In the genomic region with DNA sequence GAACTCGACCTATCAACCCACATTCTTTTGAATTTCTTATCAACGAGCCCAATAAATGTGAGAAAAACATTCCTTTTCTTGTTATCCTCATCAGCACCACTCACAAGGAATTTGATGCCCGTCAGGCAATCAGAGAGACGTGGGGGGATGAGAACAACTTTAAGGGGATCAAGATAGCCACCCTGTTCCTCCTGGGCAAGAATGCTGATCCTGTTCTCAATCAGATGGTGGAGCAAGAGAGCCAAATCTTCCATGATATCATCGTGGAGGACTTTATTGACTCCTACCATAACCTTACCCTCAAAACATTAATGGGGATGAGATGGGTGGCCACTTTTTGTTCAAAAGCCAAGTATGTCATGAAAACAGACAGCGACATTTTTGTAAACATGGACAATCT, we compare ENCODE assay signal across 30 cellular contexts.
A peak's percentile ranks its signal among the peaks of the same experiment; 100 is the strongest.
DNase-seq lines count a peak whose midpoint lies in the region; ATAC-seq, FAIRE-seq and TF ChIP-seq lines count a peak whose summit lies in the region.
"Had no signal": no experiment of that assay in that cellular context is flagged by ENCODE, and none has a peak within 500 bp of the region (broad histone marks: within the 10 kb centered on the region; RNA-seq: fewer than 3 reads in every experiment).

No MANE protein-coding gene starts in this region.

- WGBS in transverse colon (ENCODE audit: low coverage in 1 of 2), 2 donors = 79 to 83% methylated on average over 4 to 6 of the region's 6 CpGs
- WGBS in right cardiac atrium = 65% methylated on average over 6 of the region's 6 CpGs

- H3K27me3 Mint-ChIP-seq in chondrocyte (ENCODE audit: low read depth) = no peaks in the 10 kb centered on the region

- FAIRE-seq in urothelium cell line (lab: Jason Lieb, UNC) = no peak
- FAIRE-seq: G401.6 had no signal

- H3K4me3 Mint-ChIP-seq in chondrocyte (ENCODE audit: unreplicated experiment) = no peak overlapping the region
- H3K4me3 Mint-ChIP-seq: activated CD8-positive, alpha-beta T cell treated with anti-CD3 and anti-CD28 coated beads, Interleukin-2, amount 10 ng/mL, durations not matched to agents 7 days and 5 days; CD4-positive, alpha-beta memory T cell; effector memory CD8-positive, alpha-beta T cell; neural crest cell; T-helper 1 cell treated with Interleukin-12 subunit alpha and Interleukin-12 subunit beta and Interleukin-4 antibody, amounts not matched to agents 30 μg/mL and 1 μg/mL, for 36 hours had no signal

- no peak overlapping the region for H3K27ac Mint-ChIP-seq in chondrocyte (ENCODE audit: unreplicated experiment)
- H3K27ac Mint-ChIP-seq: activated CD8-positive, alpha-beta T cell treated with anti-CD3 and anti-CD28 coated beads, Interleukin-2, amount 10 ng/mL, durations not matched to agents 7 days and 5 days; activated naive CD4-positive, alpha-beta T cell treated with anti-CD3 and anti-CD28 coated beads, Interleukin-2, amount 50 U/mL, for 72 hours; CD4-positive, alpha-beta memory T cell; effector memory CD8-positive, alpha-beta T cell; T-helper 1 cell treated with Interleukin-12 subunit alpha and Interleukin-12 subunit beta and Interleukin-4 antibody, amounts not matched to agents 30 μg/mL and 1 μg/mL, for 36 hours had no signal

- in situ Hi-C loops in transverse colon (cut with MboI; ENCODE audit: low pct_ligation_motif_present in 1 of 4, low pct_unique_long_range_greater_than_20kb in 1 of 4, low sequenced_read_pairs in 3 of 4) = no loop called here

- H3K9me3 ChIP-seq in transverse colon (no peaks in the 10 kb centered on the region), right cardiac atrium (ENCODE audit: control insufficient read depth, low read length) (no peaks in the 10 kb centered on the region)
- H3K9me3 ChIP-seq: heart left ventricle, testis, uterus had no signal

- H3K27ac ChIP-seq in transverse colon (no peak overlapping the region), right cardiac atrium (ENCODE audit: low read length) (no peak overlapping the region)
- H3K27ac ChIP-seq: coronary artery, foreskin keratinocyte, heart left ventricle, SK-N-MC, testis, uterus had no signal

- H3K9me3 Mint-ChIP-seq in chondrocyte (ENCODE audit: low read depth) = peaks cover 3% of the 10 kb centered on the region
- H3K9me3 Mint-ChIP-seq: activated naive CD4-positive, alpha-beta T cell treated with anti-CD3 and anti-CD28 coated beads, Interleukin-2, amount 50 U/mL, for 72 hours; CD4-positive, alpha-beta memory T cell; effector memory CD8-positive, alpha-beta T cell; T-helper 1 cell treated with Interleukin-12 subunit alpha and Interleukin-12 subunit beta and Interleukin-4 antibody, amounts not matched to agents 30 μg/mL and 1 μg/mL, for 36 hours had no signal

- DNase-seq in NCI-H748 (lab: John Stamatoyannopoulos, UW; ENCODE audit: unreplicated experiment) = peak; percentile 7
- no peak for DNase-seq in NCI-H748 treated with DMSO at 0.1 percent for 48 hours (lab: John Stamatoyannopoulos, UW)
- peak; percentile 13 for DNase-seq in NCI-H69 (lab: John Stamatoyannopoulos, UW)
- DNase-seq in chondrocyte (ENCODE audit: low spot score) = no peak
- DNase-seq in urothelium cell line (ENCODE audit: low spot score) = no peak
- no peak for DNase-seq in transverse colon
- no peak for DNase-seq in Kasumi-1 (lab: John Stamatoyannopoulos, UW)
- DNase-seq in right cardiac atrium = no peak
- DNase-seq: 8988T; activated CD8-positive, alpha-beta T cell treated with anti-CD3 and anti-CD28 coated beads, Interleukin-2, amount 10 ng/mL, durations not matched to agents 7 days and 5 days; anterior cingulate cortex; CD4-positive, alpha-beta memory T cell; effector memory CD8-positive, alpha-beta T cell; foreskin keratinocyte; heart left ventricle; KG1; NCI-H1694; NCI-H510A treated with DMSO at 0.1 percent for 48 hours; posterior cingulate gyrus; RPMI8226; stimulated activated naive CD4-positive, alpha-beta T cell treated with Interleukin-2 at 50 U/mL for 16 hours; testis; uterus had no signal

- TF ChIP-seq EP300 in transverse colon (IDR thresholded peaks at IDR 0.05; ENCODE audit: low read depth) = no peak

- peaks cover 3% of the 10 kb centered on the region for H3K4me1 Mint-ChIP-seq in chondrocyte (ENCODE audit: low read depth)
- H3K4me1 Mint-ChIP-seq: CD4-positive, alpha-beta memory T cell; neural crest cell had no signal

- no peak for TF ChIP-seq POLR2A in transverse colon (IDR thresholded peaks at IDR 0.05)

- no peaks in the 10 kb centered on the region for H3K36me3 ChIP-seq in transverse colon
- H3K36me3 ChIP-seq: heart left ventricle, uterus had no signal

- intact Hi-C loops in transverse colon (cut with DNase I; ENCODE audit: low total_unique reads) = no loop called here
- intact Hi-C loops in right cardiac atrium (cut with DNase I) = no loop called here

- no peaks in the 10 kb centered on the region for H3K27me3 ChIP-seq in transverse colon
- H3K27me3 ChIP-seq in right cardiac atrium (ENCODE audit: control insufficient read depth, insufficient read depth) = no peaks in the 10 kb centered on the region
- H3K27me3 ChIP-seq: heart left ventricle, testis, uterus had no signal

- no peaks in the 10 kb centered on the region for H3K36me3 Mint-ChIP-seq in chondrocyte (ENCODE audit: low read depth)
- H3K36me3 Mint-ChIP-seq: activated naive CD4-positive, alpha-beta T cell treated with anti-CD3 and anti-CD28 coated beads, Interleukin-2, amount 50 U/mL, for 72 hours; CD4-positive, alpha-beta memory T cell had no signal

- H3K4me3 ChIP-seq in transverse colon = no peak overlapping the region
- no peak overlapping the region for H3K4me3 ChIP-seq in right cardiac atrium (ENCODE audit: low read length)
- H3K4me3 ChIP-seq: coronary artery, heart left ventricle, SK-N-MC, testis, uterus had no signal

- TF ChIP-seq CTCF in chondrocyte (IDR thresholded peaks at IDR 0.05) (peak; percentile 9), transverse colon (IDR thresholded peaks at IDR 0.05) (no peak)

- no peak for ATAC-seq in right cardiac atrium
- ATAC-seq: activated CD8-positive, alpha-beta T cell treated with anti-CD3 and anti-CD28 coated beads, Interleukin-2, amount 10 ng/mL, durations not matched to agents 7 days and 5 days; activated naive CD4-positive, alpha-beta T cell treated with anti-CD3 and anti-CD28 coated beads, Interleukin-2, amount 50 U/mL, for 72 hours; effector memory CD8-positive, alpha-beta T cell; esophagus mucosa; foreskin keratinocyte; heart left ventricle had no signal

- H3K4me1 ChIP-seq in transverse colon = no peaks in the 10 kb centered on the region
- H3K4me1 ChIP-seq in right cardiac atrium (ENCODE audit: control insufficient read depth, insufficient read depth, low read length) = no peaks in the 10 kb centered on the region
- H3K4me1 ChIP-seq: foreskin keratinocyte, heart left ventricle, testis, uterus had no signal

Comparison
In these comparisons a context has a peak if more than half of its experiments do, and no peak if none do; other contexts are left out.
1. DNase-seq: peak in NCI-H748 (single experiment) and NCI-H69 (single experiment); none in NCI-H748 treated with DMSO at 0.1 percent for 48 hours (single experiment), chondrocyte (single experiment), urothelium cell line (single experiment), transverse colon (single experiment), Kasumi-1 (0 of 2) and right cardiac atrium (0 of 3).